In the genomic region with DNA sequence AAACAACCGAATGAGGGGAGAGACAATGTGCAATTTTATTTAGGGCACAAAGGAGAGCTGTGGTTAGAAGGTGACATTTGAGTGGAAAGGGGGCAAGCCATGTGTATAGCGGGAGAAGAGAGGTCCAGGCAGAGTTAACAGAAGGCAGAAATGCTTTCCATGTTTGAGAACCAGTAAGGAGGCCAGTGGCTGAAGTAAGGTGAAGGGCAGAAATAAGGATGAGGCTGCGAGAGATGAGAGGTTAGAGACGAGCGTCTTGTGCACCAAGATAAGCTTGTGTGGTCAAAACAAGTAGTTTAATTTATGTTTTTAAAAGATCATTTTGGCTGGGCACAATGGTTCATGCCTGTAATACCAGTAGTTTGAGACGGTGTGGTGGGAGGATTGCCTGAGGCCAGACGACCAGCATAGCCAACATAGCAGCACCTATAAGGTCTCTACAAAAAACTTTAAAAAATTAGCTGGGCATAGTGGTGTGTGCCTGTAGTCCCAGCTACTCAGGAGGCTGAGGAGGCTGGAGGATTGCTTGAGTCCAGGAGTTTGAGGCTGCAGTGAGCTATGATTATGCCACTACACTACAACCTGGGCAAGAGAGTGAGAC, we compare ENCODE assay signal across 16 cellular contexts. TPM values are rescaled to one million over a fixed set of nuclear protein-coding genes. Genes with fewer than 3 reads are reported as not detected.
A peak's percentile ranks its signal among the peaks of the same experiment; 100 is the strongest.
DNase-seq lines count a peak whose midpoint lies in the region; ATAC-seq and TF ChIP-seq lines count a peak whose summit lies in the region.
"Had no signal": no experiment of that assay in that cellular context is flagged by ENCODE, and none has a peak within 500 bp of the region (broad histone marks: within the 10 kb centered on the region; RNA-seq: fewer than 3 reads in every experiment).

No MANE protein-coding gene starts in this region.

- no peak overlapping the region for H3K4me3 Mint-ChIP-seq in activated CD8-positive, alpha-beta memory T cell treated with anti-CD3 and anti-CD28 coated beads, Interleukin-2, amount 10 ng/mL, durations not matched to agents 7 days and 5 days
- H3K4me3 Mint-ChIP-seq in T-helper 17 cell (peak overlapping the region; percentile 31), chondrocyte (ENCODE audit: unreplicated experiment) (no peak overlapping the region)
- H3K4me3 Mint-ChIP-seq in stimulated activated memory B cell treated with anti-CD40 and anti-IgM and Interleukin-4, amounts not matched to agents 10 μg/mL and 1 μg/mL and 100 μg/mL, for 72 hours = peak overlapping the region; percentile 42

- no peak for ATAC-seq in activated CD8-positive, alpha-beta memory T cell treated with anti-CD3 and anti-CD28 coated beads, Interleukin-2, amount 10 ng/mL, durations not matched to agents 7 days and 5 days
- no peak for ATAC-seq in T-helper 17 cell
- ATAC-seq in stimulated activated memory B cell treated with anti-CD40 and anti-IgM and Interleukin-4, amounts not matched to agents 10 μg/mL and 1 μg/mL and 100 μg/mL, for 72 hours = no peak
- no peak for ATAC-seq in GM21526 (IDR thresholded peaks at IDR 0.05; ENCODE audit: low FRiP score, unreplicated experiment)
- no peak for ATAC-seq in HG02642 (IDR thresholded peaks at IDR 0.05; ENCODE audit: poor library complexity, unreplicated experiment)
- ATAC-seq: A549, HCT116 had no signal

- H3K27me3 Mint-ChIP-seq in activated CD8-positive, alpha-beta memory T cell treated with anti-CD3 and anti-CD28 coated beads, Interleukin-2, amount 10 ng/mL, durations not matched to agents 7 days and 5 days = no peaks in the 10 kb centered on the region
- H3K27me3 Mint-ChIP-seq in T-helper 17 cell (no peaks in the 10 kb centered on the region), chondrocyte (ENCODE audit: low read depth) (no peaks in the 10 kb centered on the region)
- no peaks in the 10 kb centered on the region for H3K27me3 Mint-ChIP-seq in stimulated activated memory B cell treated with anti-CD40 and anti-IgM and Interleukin-4, amounts not matched to agents 10 μg/mL and 1 μg/mL and 100 μg/mL, for 72 hours

- peaks cover 27% of the 10 kb centered on the region for H3K36me3 Mint-ChIP-seq in activated CD8-positive, alpha-beta memory T cell treated with anti-CD3 and anti-CD28 coated beads, Interleukin-2, amount 10 ng/mL, durations not matched to agents 7 days and 5 days
- peaks cover 2% of the 10 kb centered on the region for H3K36me3 Mint-ChIP-seq in T-helper 17 cell (ENCODE audit: low read depth)
- peaks cover 2% of the 10 kb centered on the region for H3K36me3 Mint-ChIP-seq in chondrocyte (ENCODE audit: low read depth)
- H3K36me3 Mint-ChIP-seq in stimulated activated memory B cell treated with anti-CD40 and anti-IgM and Interleukin-4, amounts not matched to agents 10 μg/mL and 1 μg/mL and 100 μg/mL, for 72 hours = peaks cover 37% of the 10 kb centered on the region

- CTCF ChIA-PET in activated CD8-positive, alpha-beta memory T cell treated with anti-CD3 and anti-CD28 coated beads, Interleukin-2, amount 10 ng/mL, durations not matched to agents 7 days and 5 days (lab: Charles Lee) = interaction anchor here (0.6 to 0.8 kb wide), 2 partner anchors 25 to 398 kb away, joined by 3 read pairs; no protein-coding TSS in a partner anchor

- DNase-seq in activated CD8-positive, alpha-beta memory T cell treated with anti-CD3 and anti-CD28 coated beads, Interleukin-2, amount 10 ng/mL, durations not matched to agents 7 days and 5 days = peak; percentile 33
- no peak for DNase-seq in activated CD8-positive, alpha-beta memory T cell treated with anti-CD3 and anti-CD28 coated beads, Interleukin-2, amount 50 U/mL, for 48 hours
- DNase-seq in T-helper 17 cell (no peak), chondrocyte (ENCODE audit: low spot score) (no peak), germinal center (ENCODE audit: low spot score) (no peak)
- DNase-seq: DMS153, NCI-H146, NCI-H2081 treated with DMSO at 0.1 percent for 48 hours, NCI-H524 had no signal

- no peaks in the 10 kb centered on the region for H3K9me3 ChIP-seq in T-helper 17 cell (ENCODE audit: control insufficient read depth, low read length, poor library complexity, severe bottlenecking)
- H3K9me3 ChIP-seq: A549 had no signal

- no peak overlapping the region for H3K27ac Mint-ChIP-seq in activated CD8-positive, alpha-beta memory T cell treated with anti-CD3 and anti-CD28 coated beads, Interleukin-2, amount 10 ng/mL, durations not matched to agents 7 days and 5 days
- peak overlapping the region; percentile 82 for H3K27ac Mint-ChIP-seq in T-helper 17 cell
- peak overlapping the region; percentile 55 for H3K27ac Mint-ChIP-seq in chondrocyte (ENCODE audit: unreplicated experiment)
- H3K27ac Mint-ChIP-seq in stimulated activated memory B cell treated with anti-CD40 and anti-IgM and Interleukin-4, amounts not matched to agents 10 μg/mL and 1 μg/mL and 100 μg/mL, for 72 hours = peak overlapping the region; percentile 24

- peaks cover 46% of the 10 kb centered on the region for H3K4me1 Mint-ChIP-seq in activated CD8-positive, alpha-beta memory T cell treated with anti-CD3 and anti-CD28 coated beads, Interleukin-2, amount 10 ng/mL, durations not matched to agents 7 days and 5 days
- H3K4me1 Mint-ChIP-seq in T-helper 17 cell = peaks cover 28% of the 10 kb centered on the region
- peaks cover 23% of the 10 kb centered on the region for H3K4me1 Mint-ChIP-seq in chondrocyte (ENCODE audit: low read depth)
- H3K4me1 Mint-ChIP-seq in stimulated activated memory B cell treated with anti-CD40 and anti-IgM and Interleukin-4, amounts not matched to agents 10 μg/mL and 1 μg/mL and 100 μg/mL, for 72 hours = peaks cover 72% of the 10 kb centered on the region

- no peak for TF ChIP-seq CTCF in chondrocyte (IDR thresholded peaks at IDR 0.05)

- no peaks in the 10 kb centered on the region for H3K9me3 Mint-ChIP-seq in activated CD8-positive, alpha-beta memory T cell treated with anti-CD3 and anti-CD28 coated beads, Interleukin-2, amount 10 ng/mL, durations not matched to agents 7 days and 5 days (ENCODE audit: low read depth)
- no peaks in the 10 kb centered on the region for H3K9me3 Mint-ChIP-seq in chondrocyte (ENCODE audit: low read depth)
- peaks cover 3% of the 10 kb centered on the region for H3K9me3 Mint-ChIP-seq in stimulated activated memory B cell treated with anti-CD40 and anti-IgM and Interleukin-4, amounts not matched to agents 10 μg/mL and 1 μg/mL and 100 μg/mL, for 72 hours

RNA-seq across cellular contexts. Expression of a gene that starts 8.5 kb away (rescaled TPM):
- total RNA-seq in activated CD8-positive, alpha-beta memory T cell treated with anti-CD3 and anti-CD28 coated beads, Interleukin-2, amount 10 ng/mL, durations not matched to agents 7 days and 5 days = 10 to 100 TPM; 52.2 to 72.7 TPM
- total RNA-seq in T-helper 17 cell = 10 to 100 TPM; 83.9 to 89.9 TPM
- 27.3 to 54.7 TPM (median 38.5 TPM) in 3 replicates for total RNA-seq in chondrocyte

RNA-seq across cellular contexts. Expression of a gene that starts 8.7 kb away (rescaled TPM):
- total RNA-seq in activated CD8-positive, alpha-beta memory T cell treated with anti-CD3 and anti-CD28 coated beads, Interleukin-2, amount 10 ng/mL, durations not matched to agents 7 days and 5 days = not detected
- total RNA-seq in T-helper 17 cell = not detected
- not detected in 3 replicates for total RNA-seq in chondrocyte
- total RNA-seq: HT-29, RPMI7951 had no signal

Comparison
In these comparisons a context has a peak if more than half of its experiments do, and no peak if none do; other contexts are left out.
1. H3K4me3 Mint-ChIP-seq: peak in T-helper 17 cell (single experiment) and stimulated activated memory B cell treated with anti-CD40 and anti-IgM and Interleukin-4, amounts not matched to agents 10 μg/mL and 1 μg/mL and 100 μg/mL, for 72 hours (single experiment); none in activated CD8-positive, alpha-beta memory T cell treated with anti-CD3 and anti-CD28 coated beads, Interleukin-2, amount 10 ng/mL, durations not matched to agents 7 days and 5 days (single experiment) and chondrocyte (single experiment).